In genomic region chr17:73255671-73256181, GRCh38 we compare ENCODE assay signal across 1 cellular context.
TF ChIP-seq lines count a peak whose summit lies in the region.

No MANE protein-coding gene starts in this region.

TF ChIP-seq in K562, 482 proteins besides CTCF, POLR2A, EP300 and RAD21 (continued from another document and continues in another):
- TF ChIP-seq VEZF1 (CRISPR knock-in tag; IDR thresholded peaks at IDR 0.05) (peak; percentile 49; the same call in 1 of the 2 replicates), HNRNPK (IDR thresholded peaks at IDR 0.05; ENCODE audit: low read depth, low read length, poor library complexity, severe bottlenecking) (no peak), CHD4 (IDR thresholded peaks at IDR 0.05; ENCODE audit: insufficient read depth, insufficient replicate concordance, low read depth, low read length, poor library complexity, severe bottlenecking) (no peak), ZKSCAN8 (CRISPR knock-in tag; IDR thresholded peaks at IDR 0.05) (no peak), SREBF1 (IDR thresholded peaks at IDR 0.05; ENCODE audit: borderline replicate concordance, low read depth, low read length) (no peak), THRA (IDR thresholded peaks at IDR 0.05) (no peak), ZNF143 (CRISPR knock-in tag; IDR thresholded peaks at IDR 0.05) (no peak), SMAD4 (CRISPR knock-in tag; conservative IDR thresholded peaks at IDR 0.05) (0 out of 2 replicates have a peak, but pooled peaks have one; percentile 20), KLF13 (tag; IDR thresholded peaks at IDR 0.05; ENCODE audit: borderline replicate concordance, low read depth) (no peak), CHD2 (IDR thresholded peaks at IDR 0.05; ENCODE audit: low read depth, low read length) (no peak), ZNF280B (CRISPR knock-in tag; IDR thresholded peaks at IDR 0.05) (no peak), RBM22 (IDR thresholded peaks at IDR 0.05; ENCODE audit: low read depth, low read length, poor library complexity, severe bottlenecking) (no peak), FOXP4 (CRISPR knock-in tag; IDR thresholded peaks at IDR 0.05; ENCODE audit: borderline replicate concordance) (no peak), ZNF584 (CRISPR knock-in tag; IDR thresholded peaks at IDR 0.05; ENCODE audit: low read depth) (no peak), NFRKB (IDR thresholded peaks at IDR 0.05; ENCODE audit: low read depth) (no peak), WHSC1 (IDR thresholded peaks at IDR 0.05; ENCODE audit: low read length) (no peak), KDM1A (IDR thresholded peaks at IDR 0.05) (peak; percentile 81 to 89), ZNF551 (CRISPR knock-in tag; IDR thresholded peaks at IDR 0.05) (no peak), ZBTB11 (CRISPR knock-in tag; IDR thresholded peaks at IDR 0.05) (no peak), IFI16 (CRISPR knock-in tag; IDR thresholded peaks at IDR 0.05) (no peak), SMC3 (conservative IDR thresholded peaks at IDR 0.05; ENCODE audit: insufficient read depth, low read depth, low read length) (peak; percentile 99), CBFA2T2 (conservative IDR thresholded peaks at IDR 0.05) (no peak), ZNF445 (CRISPR knock-in tag; IDR thresholded peaks at IDR 0.05; ENCODE audit: low read depth) (no peak), ZFP36 (IDR thresholded peaks at IDR 0.05; ENCODE audit: low read depth, low read length, partially characterized antibody) (peak; percentile 28), CHCHD3 (CRISPR knock-in tag; IDR thresholded peaks at IDR 0.05) (no peak), TEAD1 (CRISPR knock-in tag; IDR thresholded peaks at IDR 0.05) (peak in 1 of 2 experiments; percentile 93; a peak in 2 of 4 replicates), E2F1 (CRISPR knock-in tag; IDR thresholded peaks at IDR 0.05) (no peak), ZNF407 (IDR thresholded peaks at IDR 0.05; ENCODE audit: low read depth) (no peak), HMBOX1 (IDR thresholded peaks at IDR 0.05) (peak; percentile 10; the same call in 1 of the 2 replicates), ZBTB2 (IDR thresholded peaks at IDR 0.05) (no peak), NKRF (IDR thresholded peaks at IDR 0.05; ENCODE audit: borderline replicate concordance) (no peak)
